ENCODE assay signal across 35 cellular contexts in the genomic region with DNA sequence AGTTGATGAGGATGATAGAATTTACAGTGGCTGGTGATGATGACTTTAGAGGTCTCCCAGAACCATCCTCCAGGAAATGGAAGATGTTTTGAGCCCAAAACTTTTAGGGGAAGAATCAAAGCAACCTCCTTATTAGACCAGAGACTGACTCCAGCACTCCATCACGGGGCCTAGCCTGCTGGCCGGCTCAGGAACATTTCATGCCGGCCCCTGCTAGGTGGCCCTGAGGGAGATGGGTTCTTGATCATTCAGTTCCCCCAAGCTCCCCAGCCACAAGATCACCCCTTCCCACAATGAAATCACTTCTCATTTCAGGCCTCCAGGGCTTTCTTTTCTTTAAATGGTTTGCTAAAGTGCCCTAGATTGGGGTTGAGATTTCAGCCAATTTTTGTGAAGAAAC.
"Had no signal": no experiment of that assay in that cellular context is flagged by ENCODE, and none has a peak within 500 bp of the region (broad histone marks: within the 10 kb centered on the region; RNA-seq: fewer than 3 reads in every experiment).

No MANE protein-coding gene starts in this region.

- H3K36me3 ChIP-seq: MG63 had no signal

- DNase-seq: Karpas-422, Kasumi-1, KBM-7, KG1, MG63, MM.1S, MV-4-11, NCI-H1048, NCI-H1092, NCI-H1092 treated with DMSO at 0.1 percent for 48 hours, NCI-H1105, NCI-H1105 treated with DMSO at 0.1 percent for 48 hours, NCI-H1417, NCI-H1417 treated with DMSO at 0.1 percent for 48 hours, NCI-H1436, NCI-H1436 treated with DMSO at 0.1 percent for 48 hours, NCI-H146, NCI-H1694, NCI-H1694 treated with DMSO at 0.1 percent for 48 hours, NCI-H187, NCI-H187 treated with DMSO at 0.1 percent for 48 hours, NCI-H1930, NCI-H2029, NCI-H2029 treated with DMSO at 0.1 percent for 48 hours, NCI-H2081, NCI-H2081 treated with DMSO at 0.1 percent for 48 hours, NCI-H2107, NCI-H2171, NCI-H2171 treated with DMSO at 0.1 percent for 48 hours, NCI-H2227 treated with DMSO at 0.1 percent for 48 hours, NCI-H226, NCI-H345, NCI-H446, NCI-H446 treated with DMSO at 0.1 percent for 48 hours had no signal

- H3K27ac ChIP-seq: KMS-11 had no signal

- H3K4me3 ChIP-seq: MG63 had no signal

- H3K27me3 ChIP-seq: MG63 had no signal

- H3K9me3 ChIP-seq: MG63 had no signal
